8 cellular contexts compared by ENCODE assay signal in the genomic region with DNA sequence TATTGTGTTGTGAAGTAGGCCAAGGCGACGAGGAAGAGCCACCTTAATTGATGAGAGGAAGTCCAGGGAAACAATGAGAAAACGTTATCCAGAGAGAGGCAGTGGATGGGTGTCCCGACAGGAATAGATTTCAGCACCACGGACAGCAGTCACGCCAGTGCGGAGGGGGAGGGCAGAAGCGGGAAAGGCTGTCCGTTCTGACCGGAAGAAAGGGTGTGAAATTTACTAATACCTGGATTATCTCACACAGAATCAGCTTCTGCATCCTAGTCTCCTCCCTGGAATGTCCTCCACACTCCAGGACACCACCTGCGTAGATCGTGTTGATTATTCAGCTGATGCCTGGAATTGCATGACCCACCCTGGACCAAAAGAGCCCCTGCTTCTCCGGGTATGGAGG. TPM values are rescaled to one million over a fixed set of nuclear protein-coding genes. Genes with fewer than 3 reads are reported as not detected.
DNase-seq lines count a peak whose midpoint lies in the region; ATAC-seq, FAIRE-seq and TF ChIP-seq lines count a peak whose summit lies in the region.

No MANE protein-coding gene starts in this region.

- no TSS peak for BruUV-seq in GM12878 (replicated peaks; lab: Mats Ljungman, UMichigan)

- no peak overlapping the region for H3K4me2 ChIP-seq in GM12878 (ENCODE audit: control insufficient read depth, insufficient read depth)
- no peak overlapping the region for H3K4me2 ChIP-seq in keratinocyte (ENCODE audit: control insufficient read depth, extremely low read depth, insufficient read depth, low read depth, low read length)

- RAD21 ChIA-PET in GM12878 (lab: Charles Lee; ENCODE audit: unreplicated experiment): no interaction called here

- CTCF ChIA-PET in GM12878 (lab: Yijun Ruan, JAX): no interaction called here

- dilution Hi-C loops in keratinocyte (cut with MboI; ENCODE audit: extremely low pct_ligation_motif_present, low sequenced_read_pairs): no loop called here

- DNase-seq in NK-92 treated with Interleukin-12 subunit alpha and Interleukin-12 subunit beta, amount 100 ng/mL, for 24 hours (lab: John Stamatoyannopoulos, UW): peak; percentile 5
- DNase-seq in NK-92 (lab: John Stamatoyannopoulos, UW; ENCODE audit: unreplicated experiment): no peak
- no peak for DNase-seq in GM12878 (ENCODE audit: low read depth, low spot score)
- DNase-seq in keratinocyte (ENCODE audit: low read depth, low spot score): no peak
- peak; percentile 40 for DNase-seq in stimulated activated CD4-positive, alpha-beta T cell treated with anti-CD3 and anti-CD28 coated beads, Interleukin-4, amount 100 ng/mL, for 24 hours
- no peak for DNase-seq in SKM-1 treated with dmso at 0.1 percent for 144 hours (lab: John Stamatoyannopoulos, UW; ENCODE audit: unreplicated experiment)
- no peak for DNase-seq in SHP77 treated with DMSO at 0.1 percent for 48 hours (lab: John Stamatoyannopoulos, UW)

- peaks cover 0 to 1% of the 10 kb centered on the region in 2 experiments; a peak in 1 of 4 replicates for H3K27me3 ChIP-seq in GM12878 (replicated peaks in 1 of 2; ENCODE audit: control insufficient read depth in 2 of 2, insufficient read depth in 2 of 2, low read length in 1 of 2)
- H3K27me3 ChIP-seq in keratinocyte (ENCODE audit: control insufficient read depth, extremely low read depth, insufficient read depth, low read length): no peaks in the 10 kb centered on the region

- H3K4me3 ChIP-seq in GM12878: no peak overlapping the region
- no peak overlapping the region for H3K4me3 ChIP-seq in keratinocyte (ENCODE audit: control insufficient read depth in 2 of 3, extremely low read depth in 1 of 3, insufficient read depth in 2 of 3, low read depth in 1 of 3, low read length in 3 of 3)

- no peaks in the 10 kb centered on the region for H3K9me1 ChIP-seq in keratinocyte (ENCODE audit: control insufficient read depth, extremely low read depth, insufficient read depth, low read length)

- no peaks in the 10 kb centered on the region for H3K79me2 ChIP-seq in GM12878 (ENCODE audit: control insufficient read depth, insufficient read depth, low read length)
- H3K79me2 ChIP-seq in keratinocyte (ENCODE audit: control insufficient read depth, insufficient read depth, low read length): no peaks in the 10 kb centered on the region

- no peak overlapping the region for H3K27ac ChIP-seq in GM12878 (ENCODE audit: control insufficient read depth, insufficient read depth)
- no peak overlapping the region for H3K27ac ChIP-seq in keratinocyte (ENCODE audit: control insufficient read depth, insufficient read depth, low read length)

- no peak for TF ChIP-seq POLR2A in GM12878 (IDR thresholded peaks at IDR 0.05; ENCODE audit: low read depth, low read length)

- peak; percentile 63 for ATAC-seq in SK-N-SH treated with all-trans-retinoic acid at 6 μM for 48 hours
- ATAC-seq in GM12878: peak; percentile 47; the same call in 2 of the 3 replicates

- SMC1A ChIA-PET in GM12878 (lab: Charles Lee; ENCODE audit: uncharacterized antibody, unreplicated experiment): no interaction called here

- FAIRE-seq in GM12878 (lab: Jason Lieb, UNC) (no peak), keratinocyte (lab: Jason Lieb, UNC) (peak; percentile 49)

- TF ChIP-seq EP300 in GM12878 (IDR thresholded peaks at IDR 0.05; ENCODE audit: borderline replicate concordance in 1 of 2, control insufficient read depth in 1 of 2, low read depth in 2 of 2, low read length in 2 of 2): no peak

- H3K9me3 ChIP-seq in GM12878 (replicated peaks; ENCODE audit: control insufficient read depth, insufficient read depth, low read length) (no peaks in the 10 kb centered on the region), keratinocyte (ENCODE audit: control insufficient read depth, low read depth, low read length) (no peaks in the 10 kb centered on the region)

- TF ChIP-seq RAD21 in GM12878 (IDR thresholded peaks at IDR 0.05; ENCODE audit: insufficient read depth, low read depth, low read length): no peak

- POLR2A ChIA-PET in GM12878 (lab: Charles Lee): no interaction called here

- H3K9ac ChIP-seq in GM12878 (ENCODE audit: control insufficient read depth, insufficient read depth, low read length): no peak overlapping the region
- H3K9ac ChIP-seq in keratinocyte (ENCODE audit: control insufficient read depth, extremely low read depth, insufficient read depth, low read length): no peak overlapping the region

- H3K4me1 ChIP-seq in GM12878 (ENCODE audit: control insufficient read depth, insufficient read depth, low read length): no peaks in the 10 kb centered on the region
- H3K4me1 ChIP-seq in keratinocyte (ENCODE audit: control insufficient read depth, extremely low read depth, insufficient read depth, low read length): no peaks in the 10 kb centered on the region

- WGBS in GM12878 (ENCODE audit: insufficient coverage, insufficient replicate concordance, low lambda C conversion rate, missing lambda C conversion rate): 24% methylated on average over 13 of the region's 13 CpGs

- H2AFZ ChIP-seq in GM12878 (ENCODE audit: control insufficient read depth, low read depth, low read length): no peak overlapping the region
- no peak overlapping the region for H2AFZ ChIP-seq in keratinocyte (ENCODE audit: control insufficient read depth, low read length)

- no peaks in the 10 kb centered on the region for H3K36me3 ChIP-seq in GM12878 (ENCODE audit: control insufficient read depth in 2 of 2, insufficient read depth in 2 of 2, low read length in 1 of 2)
- H3K36me3 ChIP-seq in keratinocyte (ENCODE audit: control insufficient read depth in 2 of 2, extremely low read depth in 1 of 2, insufficient read depth in 2 of 2, low read length in 2 of 2): no peaks in the 10 kb centered on the region

- in situ Hi-C loops in GM12878 (cut with MboI): no loop called here

- TF ChIP-seq CTCF in GM12878 (IDR thresholded peaks at IDR 0.05 in 2 of 3, conservative IDR thresholded peaks at IDR 0.05 in 1 of 3; ENCODE audit: control insufficient read depth in 2 of 3, extremely low read depth in 1 of 3, insufficient read depth in 1 of 3, low read depth in 3 of 3, low read length in 3 of 3) (no peak), keratinocyte (optimal IDR thresholded peaks at IDR 0.05 in 1 of 3, IDR thresholded peaks at IDR 0.05 in 1 of 3, conservative IDR thresholded peaks at IDR 0.05 in 1 of 3; ENCODE audit: extremely low read depth in 1 of 3, insufficient read depth in 2 of 3, low read length in 3 of 3) (no peak)

- intact Hi-C loops in GM12878 (cut with micrococcal nuclease; ENCODE audit: unreplicated experiment): loop anchor here (5.0 kb wide), 3 partner anchors 47 to 307 kb away; no protein-coding TSS in a partner anchor

- H4K20me1 ChIP-seq in GM12878 (ENCODE audit: control insufficient read depth, insufficient read depth): 0 out of 2 replicates have a peak, but pooled peaks cover 4% of the 10 kb centered on the region
- H4K20me1 ChIP-seq in keratinocyte (ENCODE audit: control insufficient read depth, extremely low read depth, insufficient read depth, low read length): peaks cover 3% of the 10 kb centered on the region

RNA-seq across cellular contexts. Expression of a gene that starts 7.4 kb away (rescaled TPM):
- total RNA-seq in GM12878 (2013; cell fraction: nucleolus; rRNA removed): not detected in 2 replicates
- total RNA-seq in GM12878 (2014; rRNA removed): not detected in 2 replicates
- total RNA-seq in GM12878 (2014; rRNA removed; fragmentation: Illumina TruSeq; extraction: Trizol): not detected in 2 replicates
- not detected in 2 replicates for total RNA-seq in GM12878 (2021)
- polyA plus RNA-seq in GM12878 (2011; ENCODE audit: low read depth): not detected
- not detected in 2 replicates for polyA plus RNA-seq in GM12878 (2011; rRNA removed)
- polyA plus RNA-seq in GM12878 (2011; cell fraction: cytosol; rRNA removed): not detected in 2 replicates
- polyA plus RNA-seq in GM12878 (2011; cell fraction: nucleus; rRNA removed): not detected in 2 replicates
- not detected in 2 replicates for polyA plus RNA-seq in GM12878 (2012)
- polyA plus RNA-seq in GM12878 (2014; fragmentation: Illumina TruSeq; extraction: Trizol): not detected in 2 replicates
- polyA plus RNA-seq in GM12878 (2014; fragmentation: Nextera tagmentation; extraction: Ambion mirVana): not detected
- polyA plus RNA-seq in GM12878 (2014; rRNA removed): not detected in 2 replicates
- not detected for polyA plus RNA-seq in GM12878 (2016; fragmentation: Nextera tagmentation; extraction: Ambion mirVana)
- polyA minus RNA-seq in GM12878 (2011; rRNA and poly(A)+ RNA removed): not detected in 2 replicates
- not detected in 2 replicates for polyA minus RNA-seq in GM12878 (2011; cell fraction: cytosol; rRNA and poly(A)+ RNA removed)
- not detected in 2 replicates for polyA minus RNA-seq in GM12878 (2011; cell fraction: nucleus; rRNA and poly(A)+ RNA removed)
- not detected in 3 replicates for polyA plus RNA-seq in keratinocyte
- not detected for polyA plus RNA-seq in keratinocyte (2011; ENCODE audit: low read depth)
- polyA plus RNA-seq in keratinocyte (2011; cell fraction: cytosol; rRNA removed): not detected in 2 replicates
- polyA plus RNA-seq in keratinocyte (2011; cell fraction: nucleus; rRNA removed): not detected in 2 replicates
- not detected in 2 replicates for polyA plus RNA-seq in keratinocyte (2012; ENCODE audit: low replicate concordance)
- not detected in 3 replicates for polyA minus RNA-seq in keratinocyte
- not detected for polyA minus RNA-seq in keratinocyte (2011; cell fraction: cytosol; rRNA and poly(A)+ RNA removed)
- polyA minus RNA-seq in keratinocyte (2011; cell fraction: nucleus; rRNA and poly(A)+ RNA removed): not detected in 2 replicates

RNA-seq across cellular contexts. Expression of a gene that starts 26.0 kb away (rescaled TPM):
- total RNA-seq in GM12878 (2013; cell fraction: nucleolus; rRNA removed): not detected in 2 replicates
- not detected in 2 replicates for total RNA-seq in GM12878 (2014; rRNA removed)
- total RNA-seq in GM12878 (2014; rRNA removed; fragmentation: Illumina TruSeq; extraction: Trizol): not detected in 2 replicates
- total RNA-seq in GM12878 (2021): not detected in 2 replicates
- not detected for polyA plus RNA-seq in GM12878 (2011; ENCODE audit: low read depth)
- not detected in 2 replicates for polyA plus RNA-seq in GM12878 (2011; rRNA removed)
- polyA plus RNA-seq in GM12878 (2011; cell fraction: cytosol; rRNA removed): not detected in 2 replicates
- not detected in 2 replicates for polyA plus RNA-seq in GM12878 (2011; cell fraction: nucleus; rRNA removed)
- polyA plus RNA-seq in GM12878 (2012): not detected in 2 replicates
- polyA plus RNA-seq in GM12878 (2014; fragmentation: Illumina TruSeq; extraction: Trizol): not detected in 2 replicates
- polyA plus RNA-seq in GM12878 (2014; fragmentation: Nextera tagmentation; extraction: Ambion mirVana): not detected
- not detected in 2 replicates for polyA plus RNA-seq in GM12878 (2014; rRNA removed)
- not detected for polyA plus RNA-seq in GM12878 (2016; fragmentation: Nextera tagmentation; extraction: Ambion mirVana)
- not detected in 2 replicates for polyA minus RNA-seq in GM12878 (2011; rRNA and poly(A)+ RNA removed)
- not detected in 2 replicates for polyA minus RNA-seq in GM12878 (2011; cell fraction: cytosol; rRNA and poly(A)+ RNA removed)
- polyA minus RNA-seq in GM12878 (2011; cell fraction: nucleus; rRNA and poly(A)+ RNA removed): not detected in 2 replicates
- not detected in 3 replicates for polyA plus RNA-seq in keratinocyte
- polyA plus RNA-seq in keratinocyte (2011; ENCODE audit: low read depth): not detected
- polyA plus RNA-seq in keratinocyte (2011; cell fraction: cytosol; rRNA removed): not detected in 2 replicates
- not detected in 2 replicates for polyA plus RNA-seq in keratinocyte (2011; cell fraction: nucleus; rRNA removed)
- not detected in 2 replicates for polyA plus RNA-seq in keratinocyte (2012; ENCODE audit: low replicate concordance)
- polyA minus RNA-seq in keratinocyte: not detected in 3 replicates
- polyA minus RNA-seq in keratinocyte (2011; cell fraction: cytosol; rRNA and poly(A)+ RNA removed): not detected
- polyA minus RNA-seq in keratinocyte (2011; cell fraction: nucleus; rRNA and poly(A)+ RNA removed): not detected in 2 replicates

RNA-seq across cellular contexts. Expression of a gene that starts 41.8 kb away (rescaled TPM):
- not detected in 2 replicates for total RNA-seq in GM12878 (2013; cell fraction: nucleolus; rRNA removed)
- not detected in 2 replicates for total RNA-seq in GM12878 (2014; rRNA removed)
- not detected in 2 replicates for total RNA-seq in GM12878 (2014; rRNA removed; fragmentation: Illumina TruSeq; extraction: Trizol)
- not detected in 2 replicates for total RNA-seq in GM12878 (2021)
- not detected for polyA plus RNA-seq in GM12878 (2011; ENCODE audit: low read depth)
- not detected in 2 replicates for polyA plus RNA-seq in GM12878 (2011; rRNA removed)
- polyA plus RNA-seq in GM12878 (2011; cell fraction: cytosol; rRNA removed): not detected in 2 replicates
- polyA plus RNA-seq in GM12878 (2011; cell fraction: nucleus; rRNA removed): not detected in 2 replicates
- polyA plus RNA-seq in GM12878 (2012): not detected in 2 replicates
- not detected in 2 replicates for polyA plus RNA-seq in GM12878 (2014; fragmentation: Illumina TruSeq; extraction: Trizol)
- not detected for polyA plus RNA-seq in GM12878 (2014; fragmentation: Nextera tagmentation; extraction: Ambion mirVana)
- polyA plus RNA-seq in GM12878 (2014; rRNA removed): not detected in 2 replicates
- polyA plus RNA-seq in GM12878 (2016; fragmentation: Nextera tagmentation; extraction: Ambion mirVana): not detected
- not detected in 2 replicates for polyA minus RNA-seq in GM12878 (2011; rRNA and poly(A)+ RNA removed)
- not detected in 2 replicates for polyA minus RNA-seq in GM12878 (2011; cell fraction: cytosol; rRNA and poly(A)+ RNA removed)
- polyA minus RNA-seq in GM12878 (2011; cell fraction: nucleus; rRNA and poly(A)+ RNA removed): not detected in 2 replicates
- not detected in 3 replicates for polyA plus RNA-seq in keratinocyte
- not detected for polyA plus RNA-seq in keratinocyte (2011; ENCODE audit: low read depth)
- not detected in 2 replicates for polyA plus RNA-seq in keratinocyte (2011; cell fraction: cytosol; rRNA removed)
- polyA plus RNA-seq in keratinocyte (2011; cell fraction: nucleus; rRNA removed): not detected in 2 replicates
- not detected in 2 replicates for polyA plus RNA-seq in keratinocyte (2012; ENCODE audit: low replicate concordance)
- not detected in 3 replicates for polyA minus RNA-seq in keratinocyte
- polyA minus RNA-seq in keratinocyte (2011; cell fraction: cytosol; rRNA and poly(A)+ RNA removed): not detected
- not detected in 2 replicates for polyA minus RNA-seq in keratinocyte (2011; cell fraction: nucleus; rRNA and poly(A)+ RNA removed)

Comparison
In these comparisons a context has a peak if more than half of its experiments do, and no peak if none do; other contexts are left out.
1. DNase-seq: peak in NK-92 treated with Interleukin-12 subunit alpha and Interleukin-12 subunit beta, amount 100 ng/mL, for 24 hours (single experiment) and stimulated activated CD4-positive, alpha-beta T cell treated with anti-CD3 and anti-CD28 coated beads, Interleukin-4, amount 100 ng/mL, for 24 hours (single experiment); none in NK-92 (single experiment), GM12878 (single experiment), keratinocyte (single experiment), SKM-1 treated with dmso at 0.1 percent for 144 hours (single experiment) and SHP77 treated with DMSO at 0.1 percent for 48 hours (single experiment).